28 cellular contexts compared by ENCODE assay signal in genomic region chr3:176905331-176905730, GRCh38.
"Had no signal": no experiment of that assay in that cellular context is flagged by ENCODE, and none has a peak within 500 bp of the region (broad histone marks: within the 10 kb centered on the region; RNA-seq: fewer than 3 reads in every experiment).

No MANE protein-coding gene starts in this region.

- H3K27ac Mint-ChIP-seq: activated CD8-positive, alpha-beta T cell treated with anti-CD3 and anti-CD28 coated beads for 36 hours; activated T-helper 17 cell treated with anti-CD3 and anti-CD28 coated beads, Interleukin-2, amount 50 U/mL, for 72 hours; naive thymus-derived CD8-positive, alpha-beta T cell; stimulated activated memory B cell treated with anti-CD40 and anti-IgM and Interleukin-4, amounts not matched to agents 10 μg/mL and 1 μg/mL and 100 μg/mL, for 72 hours had no signal

- H3K36me3 ChIP-seq: heart left ventricle, pancreas, prostate gland, suprapubic skin had no signal

- H3K9me3 Mint-ChIP-seq: activated CD8-positive, alpha-beta T cell treated with anti-CD3 and anti-CD28 coated beads for 36 hours; activated T-cell treated with anti-CD3 and anti-CD28 coated beads, Interleukin-2, amount 50 U/mL, for 4 hours; activated T-helper 17 cell treated with anti-CD3 and anti-CD28 coated beads, Interleukin-2, amount 50 U/mL, for 72 hours; naive thymus-derived CD8-positive, alpha-beta T cell; stimulated activated memory B cell treated with anti-CD40 and anti-IgM and Interleukin-4, amounts not matched to agents 10 μg/mL and 1 μg/mL and 100 μg/mL, for 72 hours had no signal

- H3K27ac ChIP-seq: heart left ventricle, prostate gland, suprapubic skin had no signal

- H3K4me1 Mint-ChIP-seq: activated T-helper 17 cell treated with anti-CD3 and anti-CD28 coated beads, Interleukin-2, amount 50 U/mL, for 72 hours; naive thymus-derived CD8-positive, alpha-beta T cell; neural crest cell; stimulated activated memory B cell treated with anti-CD40 and anti-IgM and Interleukin-4, amounts not matched to agents 10 μg/mL and 1 μg/mL and 100 μg/mL, for 72 hours had no signal

- ATAC-seq: activated CD8-positive, alpha-beta T cell treated with anti-CD3 and anti-CD28 coated beads for 36 hours; activated T-cell treated with anti-CD3 and anti-CD28 coated beads, Interleukin-2, amount 50 U/mL, for 4 hours; activated T-helper 17 cell treated with anti-CD3 and anti-CD28 coated beads, Interleukin-2, amount 50 U/mL, for 72 hours; heart left ventricle; naive thymus-derived CD8-positive, alpha-beta T cell; stimulated activated memory B cell treated with anti-CD40 and anti-IgM and Interleukin-4, amounts not matched to agents 10 μg/mL and 1 μg/mL and 100 μg/mL, for 72 hours had no signal

- H3K36me3 Mint-ChIP-seq: naive thymus-derived CD8-positive, alpha-beta T cell; stimulated activated memory B cell treated with anti-CD40 and anti-IgM and Interleukin-4, amounts not matched to agents 10 μg/mL and 1 μg/mL and 100 μg/mL, for 72 hours had no signal

- H3K4me3 ChIP-seq: heart left ventricle, pancreas, prostate gland, smooth muscle cell, suprapubic skin had no signal

- H3K4me3 Mint-ChIP-seq: activated CD8-positive, alpha-beta T cell treated with anti-CD3 and anti-CD28 coated beads for 36 hours; activated T-cell treated with anti-CD3 and anti-CD28 coated beads, Interleukin-2, amount 50 U/mL, for 4 hours; activated T-helper 17 cell treated with anti-CD3 and anti-CD28 coated beads, Interleukin-2, amount 50 U/mL, for 72 hours; naive thymus-derived CD8-positive, alpha-beta T cell; neural crest cell; stimulated activated memory B cell treated with anti-CD40 and anti-IgM and Interleukin-4, amounts not matched to agents 10 μg/mL and 1 μg/mL and 100 μg/mL, for 72 hours had no signal

- H3K9me3 ChIP-seq: heart left ventricle, pancreas, prostate gland, suprapubic skin had no signal

- H3K27me3 ChIP-seq: heart left ventricle, pancreas, suprapubic skin had no signal

- H3K4me1 ChIP-seq: prostate gland had no signal

- DNase-seq: activated CD4-positive, alpha-beta T cell treated with anti-CD3 and anti-CD28 coated beads, Interleukin-2, amount 50 U/mL, for 1 hour; activated CD4-positive, CD25-positive, alpha-beta regulatory T cell treated with anti-CD3 and anti-CD28 coated beads, Interleukin-2, amount 50 U/mL, for 72 hours; activated CD8-positive, alpha-beta T cell treated with anti-CD3 and anti-CD28 coated beads for 36 hours; activated gamma-delta T cell treated with Interleukin-2 at 50 U/mL for 16 hours; activated naive CD4-positive, alpha-beta T cell treated with anti-CD3 and anti-CD28 coated beads, Interleukin-2, amount 50 U/mL, for 16 hours; activated T-cell treated with anti-CD3 and anti-CD28 coated beads, Interleukin-2, amount 50 U/mL, for 4 hours; amniotic stem cell; caudate nucleus; dermis blood vessel endothelial cell; effector CD8-positive, alpha-beta T cell; foreskin fibroblast; heart left ventricle; midbrain; naive thymus-derived CD8-positive, alpha-beta T cell; nucleus accumbens; pancreas; retina; stimulated activated CD4-positive, alpha-beta T cell treated with anti-CD3 and anti-CD28 coated beads, Interleukin-1b, Interleukin-23, amount 100 ng/mL, for 48 hours; stimulated activated CD4-positive, alpha-beta T cell treated with anti-CD3 and anti-CD28 coated beads, Interleukin-4, amount 100 ng/mL, for 4 hours; stimulated activated CD8-positive, alpha-beta memory T cell treated with anti-CD3 and anti-CD28 coated beads, Interleukin-4, amount 100 ng/mL, for 48 hours; T-helper 2 cell; trophoblast cell had no signal
